15 cellular contexts compared by ENCODE assay signal in genomic region chr18:42275138-42275535, GRCh38.
"Had no signal": no experiment of that assay in that cellular context is flagged by ENCODE, and none has a peak within 500 bp of the region (broad histone marks: within the 10 kb centered on the region; RNA-seq: fewer than 3 reads in every experiment).

No MANE protein-coding gene starts in this region.

- H3K27ac Mint-ChIP-seq: activated CD4-positive, alpha-beta memory T cell treated with anti-CD3 and anti-CD28 coated beads, Interleukin-2, amount 10 ng/mL, durations not matched to agents 7 days and 5 days; activated CD4-positive, alpha-beta T cell treated with anti-CD3 and anti-CD28 coated beads for 36 hours; activated naive CD8-positive, alpha-beta T cell treated with anti-CD3 and anti-CD28 coated beads for 36 hours; stimulated activated naive CD8-positive, alpha-beta T cell treated with anti-CD3 and anti-CD28 coated beads, Interleukin-15, amount 100 ng/mL, for 72 hours had no signal

- H3K27me3 Mint-ChIP-seq: activated CD4-positive, alpha-beta memory T cell treated with anti-CD3 and anti-CD28 coated beads, Interleukin-2, amount 10 ng/mL, durations not matched to agents 7 days and 5 days; activated CD4-positive, alpha-beta T cell treated with anti-CD3 and anti-CD28 coated beads for 36 hours; activated naive CD8-positive, alpha-beta T cell treated with anti-CD3 and anti-CD28 coated beads for 36 hours; stimulated activated naive CD8-positive, alpha-beta T cell treated with anti-CD3 and anti-CD28 coated beads, Interleukin-15, amount 100 ng/mL, for 72 hours had no signal

- H3K9me3 Mint-ChIP-seq: activated CD4-positive, alpha-beta memory T cell treated with anti-CD3 and anti-CD28 coated beads, Interleukin-2, amount 10 ng/mL, durations not matched to agents 7 days and 5 days; activated naive CD8-positive, alpha-beta T cell treated with anti-CD3 and anti-CD28 coated beads for 36 hours; stimulated activated naive CD8-positive, alpha-beta T cell treated with anti-CD3 and anti-CD28 coated beads, Interleukin-15, amount 100 ng/mL, for 72 hours had no signal

- H3K4me1 ChIP-seq: breast epithelium, esophagus squamous epithelium, pancreas had no signal

- H3K27me3 ChIP-seq: breast epithelium, dorsolateral prefrontal cortex, esophagus squamous epithelium, pancreas had no signal

- H3K4me1 Mint-ChIP-seq: activated CD4-positive, alpha-beta T cell treated with anti-CD3 and anti-CD28 coated beads for 36 hours; activated naive CD8-positive, alpha-beta T cell treated with anti-CD3 and anti-CD28 coated beads for 36 hours; stimulated activated naive CD8-positive, alpha-beta T cell treated with anti-CD3 and anti-CD28 coated beads, Interleukin-15, amount 100 ng/mL, for 72 hours had no signal

- H3K36me3 ChIP-seq: breast epithelium, esophagus squamous epithelium, pancreas, thoracic aorta had no signal

- H3K4me3 Mint-ChIP-seq: activated CD4-positive, alpha-beta memory T cell treated with anti-CD3 and anti-CD28 coated beads, Interleukin-2, amount 10 ng/mL, durations not matched to agents 7 days and 5 days; activated CD4-positive, alpha-beta T cell treated with anti-CD3 and anti-CD28 coated beads for 36 hours; activated naive CD8-positive, alpha-beta T cell treated with anti-CD3 and anti-CD28 coated beads for 36 hours; stimulated activated naive CD8-positive, alpha-beta T cell treated with anti-CD3 and anti-CD28 coated beads, Interleukin-15, amount 100 ng/mL, for 72 hours had no signal

- H3K4me3 ChIP-seq: breast epithelium, dorsolateral prefrontal cortex, esophagus squamous epithelium, pancreas, thoracic aorta had no signal

- H3K9me3 ChIP-seq: breast epithelium, esophagus squamous epithelium, pancreas, thoracic aorta had no signal

- H3K36me3 Mint-ChIP-seq: activated naive CD8-positive, alpha-beta T cell treated with anti-CD3 and anti-CD28 coated beads for 36 hours had no signal

- DNase-seq: activated CD4-positive, alpha-beta memory T cell treated with anti-CD3 and anti-CD28 coated beads, Interleukin-2, amount 10 ng/mL, durations not matched to agents 7 days and 5 days; activated CD4-positive, alpha-beta T cell treated with anti-CD3 and anti-CD28 coated beads for 36 hours; activated gamma-delta T cell treated with Interleukin-2 at 50 U/mL for 16 hours; activated naive CD8-positive, alpha-beta T cell treated with anti-CD3 and anti-CD28 coated beads for 36 hours; activated T-cell treated with anti-CD3 and anti-CD28 coated beads, Interleukin-2, amount 50 U/mL, for 48 hours; dorsolateral prefrontal cortex; esophagus squamous epithelium; foreskin fibroblast; pancreas; stimulated activated CD4-positive, alpha-beta T cell treated with anti-CD3 and anti-CD28 coated beads, Interleukin-15, amount 100 ng/mL, for 24 hours; stimulated activated CD4-positive, alpha-beta T cell treated with anti-CD3 and anti-CD28 coated beads, Interleukin-4, amount 100 ng/mL, for 4 hours; T-helper 9 cell had no signal

- ATAC-seq: activated CD4-positive, alpha-beta T cell treated with anti-CD3 and anti-CD28 coated beads for 36 hours; pancreas; stimulated activated naive CD8-positive, alpha-beta T cell treated with anti-CD3 and anti-CD28 coated beads, Interleukin-15, amount 100 ng/mL, for 72 hours had no signal

- H3K27ac ChIP-seq: dorsolateral prefrontal cortex, esophagus squamous epithelium, pancreas, thoracic aorta had no signal
